3 cellular contexts compared by ENCODE assay signal in genomic region chr5:16610896-16611295, GRCh38. TPM values are rescaled to one million over a fixed set of nuclear protein-coding genes. Genes with fewer than 3 reads are reported as not detected.
"Had no signal": no experiment of that assay in that cellular context is flagged by ENCODE, and none has a peak within 500 bp of the region (broad histone marks: within the 10 kb centered on the region; RNA-seq: fewer than 3 reads in every experiment).

No MANE protein-coding gene starts in this region.

RNA-seq across cellular contexts. Expression of gene RETREG1, which starts 5.9 kb away (rescaled TPM):
- total RNA-seq: dermis microvascular lymphatic vessel endothelial cell, glomerular endothelial cell had no signal
- polyA plus RNA-seq: endothelial cell of umbilical vein had no signal
